In genomic region chr5:56426658-56427057, GRCh38 we compare ENCODE assay signal across 22 cellular contexts.
"Had no signal": no experiment of that assay in that cellular context is flagged by ENCODE, and none has a peak within 500 bp of the region (broad histone marks: within the 10 kb centered on the region; RNA-seq: fewer than 3 reads in every experiment).

No MANE protein-coding gene starts in this region.

- ATAC-seq: activated CD8-positive, alpha-beta T cell treated with anti-CD3 and anti-CD28 coated beads, Interleukin-2, amount 10 ng/mL, durations not matched to agents 7 days and 5 days; activated naive CD4-positive, alpha-beta T cell treated with anti-CD3 and anti-CD28 coated beads, Interleukin-2, amount 50 U/mL, for 72 hours; body of pancreas; PC-3 had no signal

- H3K4me1 ChIP-seq: adrenal gland, breast epithelium, Peyer's patch had no signal

- H3K36me3 ChIP-seq: adrenal gland, breast epithelium, Peyer's patch, SJSA1 had no signal

- H3K9me3 ChIP-seq: adrenal gland, body of pancreas, breast epithelium, Peyer's patch, SJSA1, SK-N-SH had no signal

- H3K27me3 ChIP-seq: adrenal gland, body of pancreas, breast epithelium, Peyer's patch, SJSA1 had no signal

- H3K27ac ChIP-seq: adrenal gland, body of pancreas, breast epithelium, Peyer's patch, SJSA1 had no signal

- DNase-seq: activated CD4-positive, alpha-beta T cell treated with anti-CD3 and anti-CD28 coated beads, Interleukin-2, amount 10 ng/mL, durations not matched to agents 24 days and 14 days; activated CD4-positive, alpha-beta T cell treated with anti-CD3 and anti-CD28 coated beads, Interleukin-2, amount 50 U/mL, for 4 hours; activated CD8-positive, alpha-beta T cell treated with anti-CD3 and anti-CD28 coated beads, Interleukin-2, amount 10 ng/mL, durations not matched to agents 7 days and 5 days; activated gamma-delta T cell treated with Interleukin-2 at 50 U/mL for 16 hours; activated naive CD4-positive, alpha-beta T cell treated with anti-CD3 and anti-CD28 coated beads for 36 hours; activated T-cell treated with anti-CD3 and anti-CD28 coated beads, Interleukin-2, amount 50 U/mL, for 24 hours; adrenal gland; body of pancreas; NCI-H1092 treated with DMSO at 0.1 percent for 48 hours; NCI-H1417 treated with DMSO at 0.1 percent for 48 hours; NCI-H2029; NCI-H226; NCI-H446 treated with DMSO at 0.1 percent for 48 hours; NK-92 treated with Interleukin-12 subunit alpha and Interleukin-12 subunit beta, amount 100 ng/mL, for 24 hours; PC-3; Peyer's patch; RPMI8226; SHP77 treated with DMSO at 0.1 percent for 48 hours; SK-N-SH had no signal

- H3K9ac ChIP-seq: SK-N-SH had no signal

- H3K4me2 ChIP-seq: SK-N-SH had no signal

- H3K4me3 ChIP-seq: adrenal gland, body of pancreas, breast epithelium, Peyer's patch, SJSA1 had no signal
